ENCODE assay signal across 1 cellular context in genomic region chr9:136944094-136944518, GRCh38.
TF ChIP-seq lines count a peak whose summit lies in the region.

No MANE protein-coding gene starts in this region.

TF ChIP-seq in HepG2, 621 proteins besides CTCF, POLR2A, EP300 and RAD21 (continued from another document and continues in another):
- TF ChIP-seq, protein P1, sequence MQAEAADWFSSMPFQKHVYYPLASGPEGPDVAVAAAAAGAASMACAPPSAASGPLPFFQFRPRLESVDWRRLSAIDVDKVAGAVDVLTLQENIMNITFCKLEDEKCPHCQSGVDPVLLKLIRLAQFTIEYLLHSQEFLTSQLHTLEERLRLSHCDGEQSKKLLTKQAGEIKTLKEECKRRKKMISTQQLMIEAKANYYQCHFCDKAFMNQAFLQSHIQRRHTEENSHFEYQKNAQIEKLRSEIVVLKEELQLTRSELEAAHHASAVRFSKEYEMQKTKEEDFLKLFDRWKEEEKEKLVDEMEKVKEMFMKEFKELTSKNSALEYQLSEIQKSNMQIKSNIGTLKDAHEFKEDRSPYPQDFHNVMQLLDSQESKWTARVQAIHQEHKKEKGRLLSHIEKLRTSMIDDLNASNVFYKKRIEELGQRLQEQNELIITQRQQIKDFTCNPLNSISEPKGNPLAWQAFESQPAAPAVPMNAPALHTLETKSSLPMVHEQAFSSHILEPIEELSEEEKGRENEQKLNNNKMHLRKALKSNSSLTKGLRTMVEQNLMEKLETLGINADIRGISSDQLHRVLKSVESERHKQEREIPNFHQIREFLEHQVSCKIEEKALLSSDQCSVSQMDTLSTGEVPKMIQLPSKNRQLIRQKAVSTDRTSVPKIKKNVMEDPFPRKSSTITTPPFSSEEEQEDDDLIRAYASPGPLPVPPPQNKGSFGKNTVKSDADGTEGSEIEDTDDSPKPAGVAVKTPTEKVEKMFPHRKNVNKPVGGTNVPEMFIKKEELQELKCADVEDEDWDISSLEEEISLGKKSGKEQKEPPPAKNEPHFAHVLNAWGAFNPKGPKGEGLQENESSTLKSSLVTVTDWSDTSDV (CRISPR knock-in tag; IDR thresholded peaks at IDR 0.05) = no peak
- TF ChIP-seq, protein P2, sequence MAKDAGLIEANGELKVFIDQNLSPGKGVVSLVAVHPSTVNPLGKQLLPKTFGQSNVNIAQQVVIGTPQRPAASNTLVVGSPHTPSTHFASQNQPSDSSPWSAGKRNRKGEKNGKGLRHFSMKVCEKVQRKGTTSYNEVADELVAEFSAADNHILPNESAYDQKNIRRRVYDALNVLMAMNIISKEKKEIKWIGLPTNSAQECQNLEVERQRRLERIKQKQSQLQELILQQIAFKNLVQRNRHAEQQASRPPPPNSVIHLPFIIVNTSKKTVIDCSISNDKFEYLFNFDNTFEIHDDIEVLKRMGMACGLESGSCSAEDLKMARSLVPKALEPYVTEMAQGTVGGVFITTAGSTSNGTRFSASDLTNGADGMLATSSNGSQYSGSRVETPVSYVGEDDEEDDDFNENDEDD (CRISPR knock-in tag; IDR thresholded peaks at IDR 0.05; ENCODE audit: borderline replicate concordance) = no peak
- no peak for TF ChIP-seq NAIF1 (CRISPR knock-in tag; IDR thresholded peaks at IDR 0.05; ENCODE audit: borderline replicate concordance)
- no peak for TF ChIP-seq ZNF883 (CRISPR knock-in tag; IDR thresholded peaks at IDR 0.05; ENCODE audit: not compliant biosample characterization)
- TF ChIP-seq ZSCAN31 (CRISPR knock-in tag; IDR thresholded peaks at IDR 0.05; ENCODE audit: low read depth) = no peak
- TF ChIP-seq ZNF350 (CRISPR knock-in tag; IDR thresholded peaks at IDR 0.05; ENCODE audit: borderline replicate concordance, low read depth) = no peak
- TF ChIP-seq NONO (IDR thresholded peaks at IDR 0.05) = no peak
- no peak for TF ChIP-seq NONO (CRISPR knock-in tag; conservative IDR thresholded peaks at IDR 0.05)
- TF ChIP-seq HNF1B (CRISPR knock-in tag; IDR thresholded peaks at IDR 0.05) = 0 out of 2 replicates have a peak, but pooled peaks have one; percentile 5
- TF ChIP-seq SIX4 (CRISPR knock-in tag; IDR thresholded peaks at IDR 0.05) = no peak
- no peak for TF ChIP-seq POLR2AphosphoS2 (IDR thresholded peaks at IDR 0.05; ENCODE audit: low read depth, low read length)
- no peak for TF ChIP-seq CBFB (CRISPR knock-in tag; IDR thresholded peaks at IDR 0.05)
- no peak for TF ChIP-seq ZNF160 (CRISPR knock-in tag; IDR thresholded peaks at IDR 0.05)
- no peak for TF ChIP-seq ZNF781 (CRISPR knock-in tag; IDR thresholded peaks at IDR 0.05; ENCODE audit: borderline replicate concordance, not compliant biosample characterization)
- no peak for TF ChIP-seq KAT7 (CRISPR knock-in tag; IDR thresholded peaks at IDR 0.05; ENCODE audit: borderline replicate concordance)
- TF ChIP-seq, protein P3, sequence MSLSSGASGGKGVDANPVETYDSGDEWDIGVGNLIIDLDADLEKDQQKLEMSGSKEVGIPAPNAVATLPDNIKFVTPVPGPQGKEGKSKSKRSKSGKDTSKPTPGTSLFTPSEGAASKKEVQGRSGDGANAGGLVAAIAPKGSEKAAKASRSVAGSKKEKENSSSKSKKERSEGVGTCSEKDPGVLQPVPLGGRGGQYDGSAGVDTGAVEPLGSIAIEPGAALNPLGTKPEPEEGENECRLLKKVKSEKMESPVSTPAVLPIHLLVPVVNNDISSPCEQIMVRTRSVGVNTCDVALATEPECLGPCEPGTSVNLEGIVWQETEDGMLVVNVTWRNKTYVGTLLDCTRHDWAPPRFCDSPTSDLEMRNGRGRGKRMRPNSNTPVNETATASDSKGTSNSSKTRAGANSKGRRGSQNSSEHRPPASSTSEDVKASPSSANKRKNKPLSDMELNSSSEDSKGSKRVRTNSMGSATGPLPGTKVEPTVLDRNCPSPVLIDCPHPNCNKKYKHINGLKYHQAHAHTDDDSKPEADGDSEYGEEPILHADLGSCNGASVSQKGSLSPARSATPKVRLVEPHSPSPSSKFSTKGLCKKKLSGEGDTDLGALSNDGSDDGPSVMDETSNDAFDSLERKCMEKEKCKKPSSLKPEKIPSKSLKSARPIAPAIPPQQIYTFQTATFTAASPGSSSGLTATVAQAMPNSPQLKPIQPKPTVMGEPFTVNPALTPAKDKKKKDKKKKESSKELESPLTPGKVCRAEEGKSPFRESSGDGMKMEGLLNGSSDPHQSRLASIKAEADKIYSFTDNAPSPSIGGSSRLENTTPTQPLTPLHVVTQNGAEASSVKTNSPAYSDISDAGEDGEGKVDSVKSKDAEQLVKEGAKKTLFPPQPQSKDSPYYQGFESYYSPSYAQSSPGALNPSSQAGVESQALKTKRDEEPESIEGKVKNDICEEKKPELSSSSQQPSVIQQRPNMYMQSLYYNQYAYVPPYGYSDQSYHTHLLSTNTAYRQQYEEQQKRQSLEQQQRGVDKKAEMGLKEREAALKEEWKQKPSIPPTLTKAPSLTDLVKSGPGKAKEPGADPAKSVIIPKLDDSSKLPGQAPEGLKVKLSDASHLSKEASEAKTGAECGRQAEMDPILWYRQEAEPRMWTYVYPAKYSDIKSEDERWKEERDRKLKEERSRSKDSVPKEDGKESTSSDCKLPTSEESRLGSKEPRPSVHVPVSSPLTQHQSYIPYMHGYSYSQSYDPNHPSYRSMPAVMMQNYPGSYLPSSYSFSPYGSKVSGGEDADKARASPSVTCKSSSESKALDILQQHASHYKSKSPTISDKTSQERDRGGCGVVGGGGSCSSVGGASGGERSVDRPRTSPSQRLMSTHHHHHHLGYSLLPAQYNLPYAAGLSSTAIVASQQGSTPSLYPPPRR (CRISPR knock-in tag; IDR thresholded peaks at IDR 0.05; ENCODE audit: borderline replicate concordance) = no peak
- TF ChIP-seq KDM3A (CRISPR knock-in tag; IDR thresholded peaks at IDR 0.05; ENCODE audit: low read depth) = no peak
- TF ChIP-seq ZNF317 (CRISPR knock-in tag; IDR thresholded peaks at IDR 0.05) = 0 out of 2 replicates have a peak, but pooled peaks have one; percentile 1
- TF ChIP-seq RBM22 (optimal IDR thresholded peaks at IDR 0.05; ENCODE audit: low read length) = peak; percentile 10
- TF ChIP-seq PHF20 (CRISPR knock-in tag; IDR thresholded peaks at IDR 0.05) = no peak
- TF ChIP-seq, protein P4, sequence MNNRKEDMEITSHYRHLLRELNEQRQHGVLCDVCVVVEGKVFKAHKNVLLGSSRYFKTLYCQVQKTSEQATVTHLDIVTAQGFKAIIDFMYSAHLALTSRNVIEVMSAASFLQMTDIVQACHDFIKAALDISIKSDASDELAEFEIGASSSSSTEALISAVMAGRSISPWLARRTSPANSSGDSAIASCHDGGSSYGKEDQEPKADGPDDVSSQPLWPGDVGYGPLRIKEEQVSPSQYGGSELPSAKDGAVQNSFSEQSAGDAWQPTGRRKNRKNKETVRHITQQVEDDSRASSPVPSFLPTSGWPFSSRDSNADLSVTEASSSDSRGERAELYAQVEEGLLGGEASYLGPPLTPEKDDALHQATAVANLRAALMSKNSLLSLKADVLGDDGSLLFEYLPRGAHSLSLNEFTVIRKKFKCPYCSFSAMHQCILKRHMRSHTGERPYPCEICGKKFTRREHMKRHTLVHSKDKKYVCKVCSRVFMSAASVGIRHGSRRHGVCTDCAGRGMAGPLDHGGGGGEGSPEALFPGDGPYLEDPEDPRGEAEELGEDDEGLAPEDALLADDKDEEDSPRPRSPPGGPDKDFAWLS (CRISPR knock-in tag; IDR thresholded peaks at IDR 0.05; ENCODE audit: borderline replicate concordance) = no peak
- TF ChIP-seq ZFP36 (IDR thresholded peaks at IDR 0.05; ENCODE audit: borderline replicate concordance, low read depth, low read length, partially characterized antibody) = no peak
- TF ChIP-seq ARNT (IDR thresholded peaks at IDR 0.05) = no peak
- no peak for TF ChIP-seq DMAP1 (CRISPR knock-in tag; IDR thresholded peaks at IDR 0.05)
- no peak for TF ChIP-seq ZNF547 (CRISPR knock-in tag; IDR thresholded peaks at IDR 0.05)
- TF ChIP-seq CENPX (CRISPR knock-in tag; IDR thresholded peaks at IDR 0.05) = no peak
- no peak; the same call in 1 of the 2 replicates for TF ChIP-seq ZNF501 (CRISPR knock-in tag; IDR thresholded peaks at IDR 0.05)
- no peak for TF ChIP-seq CAMTA2 (CRISPR knock-in tag; IDR thresholded peaks at IDR 0.05; ENCODE audit: borderline replicate concordance)
- 0 out of 2 replicates have a peak, but pooled peaks have one; percentile 24 for TF ChIP-seq ZNF678 (CRISPR knock-in tag; IDR thresholded peaks at IDR 0.05)
- no peak for TF ChIP-seq SP1 (IDR thresholded peaks at IDR 0.05)
- TF ChIP-seq SP1 (CRISPR knock-in tag; IDR thresholded peaks at IDR 0.05) = no peak
- TF ChIP-seq TRIM24 (CRISPR knock-in tag; IDR thresholded peaks at IDR 0.05) = no peak
- TF ChIP-seq, protein P5, sequence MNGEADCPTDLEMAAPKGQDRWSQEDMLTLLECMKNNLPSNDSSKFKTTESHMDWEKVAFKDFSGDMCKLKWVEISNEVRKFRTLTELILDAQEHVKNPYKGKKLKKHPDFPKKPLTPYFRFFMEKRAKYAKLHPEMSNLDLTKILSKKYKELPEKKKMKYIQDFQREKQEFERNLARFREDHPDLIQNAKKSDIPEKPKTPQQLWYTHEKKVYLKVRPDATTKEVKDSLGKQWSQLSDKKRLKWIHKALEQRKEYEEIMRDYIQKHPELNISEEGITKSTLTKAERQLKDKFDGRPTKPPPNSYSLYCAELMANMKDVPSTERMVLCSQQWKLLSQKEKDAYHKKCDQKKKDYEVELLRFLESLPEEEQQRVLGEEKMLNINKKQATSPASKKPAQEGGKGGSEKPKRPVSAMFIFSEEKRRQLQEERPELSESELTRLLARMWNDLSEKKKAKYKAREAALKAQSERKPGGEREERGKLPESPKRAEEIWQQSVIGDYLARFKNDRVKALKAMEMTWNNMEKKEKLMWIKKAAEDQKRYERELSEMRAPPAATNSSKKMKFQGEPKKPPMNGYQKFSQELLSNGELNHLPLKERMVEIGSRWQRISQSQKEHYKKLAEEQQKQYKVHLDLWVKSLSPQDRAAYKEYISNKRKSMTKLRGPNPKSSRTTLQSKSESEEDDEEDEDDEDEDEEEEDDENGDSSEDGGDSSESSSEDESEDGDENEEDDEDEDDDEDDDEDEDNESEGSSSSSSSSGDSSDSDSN (CRISPR knock-in tag; IDR thresholded peaks at IDR 0.05) = peak; percentile 47; the same call in 1 of the 2 replicates
- no peak for TF ChIP-seq MYNN (CRISPR knock-in tag; IDR thresholded peaks at IDR 0.05; ENCODE audit: low read depth)
- 0 out of 2 replicates have a peak, but pooled peaks have one; percentile 45 for TF ChIP-seq TMF1 (CRISPR knock-in tag; IDR thresholded peaks at IDR 0.05; ENCODE audit: low read depth)
- TF ChIP-seq HOXA3 (CRISPR knock-in tag; IDR thresholded peaks at IDR 0.05) = no peak
- TF ChIP-seq YEATS2 (CRISPR knock-in tag; IDR thresholded peaks at IDR 0.05; ENCODE audit: borderline replicate concordance) = no peak
- TF ChIP-seq SMAD1 (CRISPR knock-in tag; IDR thresholded peaks at IDR 0.05; ENCODE audit: borderline replicate concordance, low read depth) = no peak
- TF ChIP-seq ZNF329 (CRISPR knock-in tag; IDR thresholded peaks at IDR 0.05; ENCODE audit: low read depth) = peak; percentile 57; the same call in 1 of the 2 replicates
- TF ChIP-seq ZNF737 (CRISPR knock-in tag; IDR thresholded peaks at IDR 0.05; ENCODE audit: borderline replicate concordance) = no peak
- TF ChIP-seq, protein P6, sequence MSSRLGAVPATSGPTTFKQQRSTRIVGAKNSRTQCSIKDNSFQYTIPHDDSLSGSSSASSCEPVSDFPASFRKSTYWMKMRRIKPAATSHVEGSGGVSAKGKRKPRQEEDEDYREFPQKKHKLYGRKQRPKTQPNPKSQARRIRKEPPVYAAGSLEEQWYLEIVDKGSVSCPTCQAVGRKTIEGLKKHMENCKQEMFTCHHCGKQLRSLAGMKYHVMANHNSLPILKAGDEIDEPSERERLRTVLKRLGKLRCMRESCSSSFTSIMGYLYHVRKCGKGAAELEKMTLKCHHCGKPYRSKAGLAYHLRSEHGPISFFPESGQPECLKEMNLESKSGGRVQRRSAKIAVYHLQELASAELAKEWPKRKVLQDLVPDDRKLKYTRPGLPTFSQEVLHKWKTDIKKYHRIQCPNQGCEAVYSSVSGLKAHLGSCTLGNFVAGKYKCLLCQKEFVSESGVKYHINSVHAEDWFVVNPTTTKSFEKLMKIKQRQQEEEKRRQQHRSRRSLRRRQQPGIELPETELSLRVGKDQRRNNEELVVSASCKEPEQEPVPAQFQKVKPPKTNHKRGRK (CRISPR knock-in tag; IDR thresholded peaks at IDR 0.05) = no peak
- no peak for TF ChIP-seq ISX (CRISPR knock-in tag; conservative IDR thresholded peaks at IDR 0.05)
- TF ChIP-seq GABPB1 (CRISPR knock-in tag; IDR thresholded peaks at IDR 0.05) = no peak
- no peak for TF ChIP-seq SKI (IDR thresholded peaks at IDR 0.05; ENCODE audit: partially characterized antibody)
- no peak for TF ChIP-seq ZBTB10 (CRISPR knock-in tag; IDR thresholded peaks at IDR 0.05; ENCODE audit: borderline replicate concordance)
- no peak for TF ChIP-seq ZNF224 (CRISPR knock-in tag; IDR thresholded peaks at IDR 0.05)
